In the genomic region with DNA sequence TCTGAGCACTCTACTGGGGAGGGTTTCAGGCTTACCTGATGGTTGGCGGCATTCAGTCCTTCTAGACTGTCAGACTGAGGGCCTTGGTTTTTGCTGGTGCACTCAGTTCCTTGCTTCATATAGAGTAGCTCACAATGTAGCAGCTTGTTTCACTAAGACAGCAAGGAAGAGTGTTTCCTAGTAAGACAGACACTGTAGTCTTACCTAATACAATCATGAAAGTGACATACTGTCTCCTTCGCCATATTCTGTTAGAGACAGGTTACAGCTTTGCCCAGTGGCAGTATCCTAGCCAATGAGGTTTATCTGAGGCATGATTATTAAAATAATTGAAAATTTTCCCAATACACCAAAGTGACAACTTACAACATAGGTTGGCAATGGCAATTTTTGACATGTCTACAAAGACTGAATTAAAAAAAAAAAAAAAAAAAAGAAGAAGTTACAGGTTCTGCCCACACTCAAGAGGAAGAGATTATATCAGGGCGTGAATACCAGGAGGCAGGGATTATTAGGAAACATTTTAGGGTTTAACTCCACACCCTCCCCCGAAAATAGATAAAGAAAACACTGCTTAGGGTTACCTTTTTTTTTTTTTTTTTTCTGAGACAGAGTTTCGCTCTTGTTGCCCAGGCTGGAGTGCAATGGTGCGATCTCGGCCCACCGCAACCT, we compare ENCODE assay signal across 18 cellular contexts.
A peak's percentile ranks its signal among the peaks of the same experiment; 100 is the strongest.
DNase-seq lines count a peak whose midpoint lies in the region; ATAC-seq and TF ChIP-seq lines count a peak whose summit lies in the region.
"Had no signal": no experiment of that assay in that cellular context is flagged by ENCODE, and none has a peak within 500 bp of the region (broad histone marks: within the 10 kb centered on the region; RNA-seq: fewer than 3 reads in every experiment).

No MANE protein-coding gene starts in this region.

- H3K36me3 ChIP-seq in suprapubic skin, result no peaks in the 10 kb centered on the region
- H3K36me3 ChIP-seq: HAP-1, neural progenitor cell had no signal

- H3K9me3 ChIP-seq in suprapubic skin, result no peaks in the 10 kb centered on the region
- H3K9me3 ChIP-seq: BLaER1, HAP-1 had no signal

- H3K4me3 Mint-ChIP-seq in activated naive CD8-positive, alpha-beta T cell, result no peak overlapping the region
- no peak overlapping the region for H3K4me3 Mint-ChIP-seq in activated naive CD8-positive, alpha-beta T cell treated with anti-CD3 and anti-CD28 coated beads for 36 hours
- no peak overlapping the region for H3K4me3 Mint-ChIP-seq in central memory CD8-positive, alpha-beta T cell
- no peak overlapping the region for H3K4me3 Mint-ChIP-seq in activated CD8-positive, alpha-beta T cell treated with anti-CD3 and anti-CD28 coated beads for 36 hours
- H3K4me3 Mint-ChIP-seq: neural progenitor cell; T-helper 2 cell treated with Interferon-gamma antibody and Interleukin-4, amounts not matched to agents 5 μg/mL and 100 μg/mL, for 36 hours had no signal

- H3K27ac ChIP-seq in suprapubic skin, result peak overlapping the region; percentile 19
- H3K27ac ChIP-seq: BLaER1, neural progenitor cell had no signal

- H3K27me3 ChIP-seq in suprapubic skin, result no peaks in the 10 kb centered on the region
- H3K27me3 ChIP-seq: BLaER1, neural progenitor cell had no signal

- H3K36me3 Mint-ChIP-seq in activated naive CD8-positive, alpha-beta T cell, result no peaks in the 10 kb centered on the region
- H3K36me3 Mint-ChIP-seq in activated naive CD8-positive, alpha-beta T cell treated with anti-CD3 and anti-CD28 coated beads for 36 hours, result peaks cover 4% of the 10 kb centered on the region
- peaks cover 15% of the 10 kb centered on the region for H3K36me3 Mint-ChIP-seq in central memory CD8-positive, alpha-beta T cell (ENCODE audit: insufficient read depth)
- H3K36me3 Mint-ChIP-seq in activated CD8-positive, alpha-beta T cell treated with anti-CD3 and anti-CD28 coated beads for 36 hours (ENCODE audit: low read depth), result peaks cover 5% of the 10 kb centered on the region

- CTCF ChIA-PET in activated CD8-positive, alpha-beta T cell treated with anti-CD3 and anti-CD28 coated beads for 36 hours (lab: Charles Lee), result no interaction called here

- peaks cover 12% of the 10 kb centered on the region for H3K4me1 Mint-ChIP-seq in activated naive CD8-positive, alpha-beta T cell (ENCODE audit: low read depth)
- H3K4me1 Mint-ChIP-seq in activated naive CD8-positive, alpha-beta T cell treated with anti-CD3 and anti-CD28 coated beads for 36 hours, result peaks cover 13% of the 10 kb centered on the region
- H3K4me1 Mint-ChIP-seq in central memory CD8-positive, alpha-beta T cell, result peaks cover 7% of the 10 kb centered on the region
- peaks cover 23% of the 10 kb centered on the region for H3K4me1 Mint-ChIP-seq in activated CD8-positive, alpha-beta T cell treated with anti-CD3 and anti-CD28 coated beads for 36 hours (ENCODE audit: low read depth)

- no peak for DNase-seq in activated naive CD8-positive, alpha-beta T cell treated with anti-CD3 and anti-CD28 coated beads for 36 hours
- DNase-seq in OCI-M1 (lab: John Stamatoyannopoulos, UW) (peak; percentile 67), suprapubic skin (ENCODE audit: low spot score in 2 of 2) (no peak)
- no peak for DNase-seq in central memory CD8-positive, alpha-beta T cell (ENCODE audit: low spot score in 2 of 2)
- DNase-seq in activated CD8-positive, alpha-beta T cell treated with anti-CD3 and anti-CD28 coated beads for 36 hours, result no peak
- DNase-seq: activated CD4-positive, CD25-positive, alpha-beta regulatory T cell treated with anti-CD3 and anti-CD28 coated beads, Interleukin-2, amount 50 U/mL, for 72 hours; GDM1; midbrain; NCI-H2029; NK-92 treated with Interleukin-12 subunit alpha and Interleukin-12 subunit beta, amount 100 ng/mL, for 24 hours; stimulated activated CD4-positive, alpha-beta T cell treated with anti-CD3 and anti-CD28 coated beads, Interleukin-4, amount 100 ng/mL, for 24 hours had no signal

- no peak for TF ChIP-seq POLR2A in suprapubic skin (IDR thresholded peaks at IDR 0.05)

- H3K4me1 ChIP-seq in suprapubic skin, result peaks cover 15% of the 10 kb centered on the region
- H3K4me1 ChIP-seq: HAP-1, neural progenitor cell had no signal

- TF ChIP-seq EP300 in suprapubic skin (IDR thresholded peaks at IDR 0.05), result no peak

- intact Hi-C loops in activated CD8-positive, alpha-beta T cell treated with anti-CD3 and anti-CD28 coated beads for 36 hours (cut with micrococcal nuclease), result no loop called here

- ATAC-seq in central memory CD8-positive, alpha-beta T cell (replicated peaks; ENCODE audit: extremely low read depth, poor library complexity, severe bottlenecking), result no peak
- ATAC-seq in GM19397 (IDR thresholded peaks at IDR 0.05; ENCODE audit: unreplicated experiment) (no peak), GM18909 (IDR thresholded peaks at IDR 0.05; ENCODE audit: poor library complexity, unreplicated experiment) (no peak)
- no peak for ATAC-seq in activated CD8-positive, alpha-beta T cell treated with anti-CD3 and anti-CD28 coated beads for 36 hours

- H3K4me3 ChIP-seq in suprapubic skin, result no peak overlapping the region
- H3K4me3 ChIP-seq: BLaER1, HAP-1, neural progenitor cell had no signal

- WGBS in suprapubic skin, result 77% methylated on average over 8 of the region's 8 CpGs

- H3K9me3 Mint-ChIP-seq in activated naive CD8-positive, alpha-beta T cell (ENCODE audit: low read depth), result no peaks in the 10 kb centered on the region
- H3K9me3 Mint-ChIP-seq in activated naive CD8-positive, alpha-beta T cell treated with anti-CD3 and anti-CD28 coated beads for 36 hours, result no peaks in the 10 kb centered on the region
- H3K9me3 Mint-ChIP-seq in central memory CD8-positive, alpha-beta T cell, result no peaks in the 10 kb centered on the region
- no peaks in the 10 kb centered on the region for H3K9me3 Mint-ChIP-seq in activated CD8-positive, alpha-beta T cell treated with anti-CD3 and anti-CD28 coated beads for 36 hours
- H3K9me3 Mint-ChIP-seq: neural progenitor cell; T-helper 2 cell treated with Interferon-gamma antibody and Interleukin-4, amounts not matched to agents 5 μg/mL and 100 μg/mL, for 36 hours had no signal

- POLR2A ChIA-PET in activated CD8-positive, alpha-beta T cell treated with anti-CD3 and anti-CD28 coated beads for 36 hours (lab: Charles Lee), result interaction anchor here (0.6 to 2.3 kb wide), 3 partner anchors 66 to 145 kb away, joined by 3 to 9 read pairs (median 3); partner anchors contain the start of gene RBM39

- TF ChIP-seq CTCF in suprapubic skin (IDR thresholded peaks at IDR 0.05), result no peak
- TF ChIP-seq CTCF in activated CD8-positive, alpha-beta T cell treated with anti-CD3 and anti-CD28 coated beads for 36 hours (IDR thresholded peaks at IDR 0.05), result no peak

- no peaks in the 10 kb centered on the region for H3K27me3 Mint-ChIP-seq in activated naive CD8-positive, alpha-beta T cell
- H3K27me3 Mint-ChIP-seq in activated naive CD8-positive, alpha-beta T cell treated with anti-CD3 and anti-CD28 coated beads for 36 hours, result no peaks in the 10 kb centered on the region
- H3K27me3 Mint-ChIP-seq in central memory CD8-positive, alpha-beta T cell, result no peaks in the 10 kb centered on the region
- no peaks in the 10 kb centered on the region for H3K27me3 Mint-ChIP-seq in activated CD8-positive, alpha-beta T cell treated with anti-CD3 and anti-CD28 coated beads for 36 hours

- peak overlapping the region; percentile 58 for H3K27ac Mint-ChIP-seq in activated naive CD8-positive, alpha-beta T cell
- no peak overlapping the region for H3K27ac Mint-ChIP-seq in activated naive CD8-positive, alpha-beta T cell treated with anti-CD3 and anti-CD28 coated beads for 36 hours
- H3K27ac Mint-ChIP-seq in central memory CD8-positive, alpha-beta T cell (ENCODE audit: low read depth), result peak overlapping the region; percentile 57
- no peak overlapping the region for H3K27ac Mint-ChIP-seq in activated CD8-positive, alpha-beta T cell treated with anti-CD3 and anti-CD28 coated beads for 36 hours
- H3K27ac Mint-ChIP-seq: neural progenitor cell; T-helper 2 cell treated with Interferon-gamma antibody and Interleukin-4, amounts not matched to agents 5 μg/mL and 100 μg/mL, for 36 hours had no signal

Comparison
In these comparisons a context has a peak if more than half of its experiments do, and no peak if none do; other contexts are left out.
1. H3K27ac Mint-ChIP-seq: peak in activated naive CD8-positive, alpha-beta T cell (single experiment) and central memory CD8-positive, alpha-beta T cell (single experiment); none in activated naive CD8-positive, alpha-beta T cell treated with anti-CD3 and anti-CD28 coated beads for 36 hours (single experiment) and activated CD8-positive, alpha-beta T cell treated with anti-CD3 and anti-CD28 coated beads for 36 hours (single experiment).